Comparison of ENCODE assay signal across 26 cellular contexts in genomic region chr4:61298178-61298740, GRCh38.
DNase-seq lines count a peak whose midpoint lies in the region; ATAC-seq, FAIRE-seq and TF ChIP-seq lines count a peak whose summit lies in the region.
"Had no signal": no experiment of that assay in that cellular context is flagged by ENCODE, and none has a peak within 500 bp of the region (broad histone marks: within the 10 kb centered on the region; RNA-seq: fewer than 3 reads in every experiment).

No MANE protein-coding gene starts in this region.

- H3K27me3 Mint-ChIP-seq in WTC11 (ENCODE audit: low read depth) = no peaks in the 10 kb centered on the region
- H3K27me3 Mint-ChIP-seq: CD4-positive, alpha-beta T cell; IgD-negative memory B cell had no signal

- peaks cover 8% of the 10 kb centered on the region for H3K4me1 ChIP-seq in cardiac muscle cell (ENCODE audit: low read depth)
- H3K4me1 ChIP-seq in iPS-20b (ENCODE audit: insufficient read depth, low read length) = peaks cover 20% of the 10 kb centered on the region
- H3K4me1 ChIP-seq: A549; BLaER1 treated with 17β-estradiol and CSF1 and Interleukin-3, amounts not matched to agents 10 nM and 100 nM had no signal

- intact Hi-C loops in cardiac septum (cut with DNase I) = no loop called here

- no peaks in the 10 kb centered on the region for H3K36me3 Mint-ChIP-seq in WTC11
- H3K36me3 Mint-ChIP-seq: IgD-negative memory B cell had no signal

- H3K9me3 ChIP-seq in cardiac muscle cell (ENCODE audit: low read depth) = no peaks in the 10 kb centered on the region
- no peaks in the 10 kb centered on the region for H3K9me3 ChIP-seq in iPS-20b (ENCODE audit: insufficient read depth, low read depth, low read length)
- H3K9me3 ChIP-seq: A549; BLaER1 treated with 17β-estradiol and CSF1 and Interleukin-3, amounts not matched to agents 10 nM and 100 nM had no signal

- POLR2A ChIA-PET in WTC11 (lab: Charles Lee) = no interaction called here

- TF ChIP-seq CTCF in cardiac muscle cell (IDR thresholded peaks at IDR 0.05; ENCODE audit: low read depth, low read length) (no peak), WTC11 (IDR thresholded peaks at IDR 0.05) (no peak)

- H3K4me3 ChIP-seq in cardiac muscle cell (no peak overlapping the region), iPS-20b (ENCODE audit: low read length) (peak overlapping the region; percentile 7; the same call in 1 of the 2 replicates)
- H3K4me3 ChIP-seq: A549; BLaER1 treated with 17β-estradiol and CSF1 and Interleukin-3, amounts not matched to agents 10 nM and 100 nM; GM23248 had no signal

- no peaks in the 10 kb centered on the region for H3K9me3 Mint-ChIP-seq in WTC11

- H3K27ac ChIP-seq in cardiac muscle cell = no peak overlapping the region
- no peak overlapping the region for H3K27ac ChIP-seq in iPS-20b (ENCODE audit: low read length)
- H3K27ac ChIP-seq: A549; BLaER1 treated with 17β-estradiol and CSF1 and Interleukin-3, amounts not matched to agents 10 nM and 100 nM; GM23248; KMS-11; RWPE1 had no signal

- H3K4me1 Mint-ChIP-seq in WTC11 = peaks cover 43% of the 10 kb centered on the region
- H3K4me1 Mint-ChIP-seq: IgD-negative memory B cell had no signal

- DNase-seq in cardiac muscle cell (ENCODE audit: low read depth in 1 of 2, low spot score in 1 of 2) (peak; percentile 13 to 43), cardiac septum (ENCODE audit: low spot score) (no peak), WTC11 (ENCODE audit: low spot score) (no peak), HTR-8/SVneo (ENCODE audit: insufficient read length, low spot score) (no peak), NCI-H2171 treated with DMSO at 0.1 percent for 48 hours (lab: John Stamatoyannopoulos, UW) (no peak)
- DNase-seq: AML-193; CD4-positive, alpha-beta T cell; COR-L47; DMS53; GM23248; NCI-H1092 treated with DMSO at 0.1 percent for 48 hours; NCI-H1436; NCI-H187; NCI-H446; NCI-H524 treated with DMSO at 0.1 percent for 48 hours; SHP77 had no signal

- no peak for FAIRE-seq in HTR-8/SVneo (lab: Jason Lieb, UNC)
- FAIRE-seq: A549 had no signal

- no peak for TF ChIP-seq POLR2A in GM18505 (IDR thresholded peaks at IDR 0.05; ENCODE audit: borderline replicate concordance, extremely low read depth, insufficient read depth, insufficient read length)

- H3K27ac Mint-ChIP-seq in WTC11 = no peak overlapping the region; the same call in 1 of the 2 replicates
- H3K27ac Mint-ChIP-seq: CD4-positive, alpha-beta T cell; IgD-negative memory B cell had no signal

- peak; percentile 33 for ATAC-seq in WTC11
- no peak for ATAC-seq in GM18505 (IDR thresholded peaks at IDR 0.05; ENCODE audit: unreplicated experiment)
- ATAC-seq in HG02678 (IDR thresholded peaks at IDR 0.05; ENCODE audit: unreplicated experiment) = no peak
- ATAC-seq: A549, HCT116, Panc1 had no signal

- CTCF ChIA-PET in WTC11 (lab: Charles Lee) = no interaction called here

- H3K27me3 ChIP-seq in cardiac muscle cell (no peaks in the 10 kb centered on the region), iPS-20b (ENCODE audit: insufficient read depth, low read length) (no peaks in the 10 kb centered on the region)
- H3K27me3 ChIP-seq: BLaER1 treated with 17β-estradiol and CSF1 and Interleukin-3, amounts not matched to agents 10 nM and 100 nM had no signal

- H3K36me3 ChIP-seq in cardiac muscle cell = no peaks in the 10 kb centered on the region
- H3K36me3 ChIP-seq in iPS-20b (ENCODE audit: insufficient read depth, low read depth, low read length) = no peaks in the 10 kb centered on the region
- H3K36me3 ChIP-seq: BLaER1 treated with 17β-estradiol and CSF1 and Interleukin-3, amounts not matched to agents 10 nM and 100 nM had no signal

- no peak overlapping the region for H3K4me3 Mint-ChIP-seq in WTC11
- H3K4me3 Mint-ChIP-seq: CD4-positive, alpha-beta T cell; IgD-negative memory B cell had no signal

- H3K9ac ChIP-seq in iPS-20b (ENCODE audit: low read depth, low read length) = no peak overlapping the region
- H3K9ac ChIP-seq: BLaER1 treated with 17β-estradiol and CSF1 and Interleukin-3, amounts not matched to agents 10 nM and 100 nM; GM23248; KMS-11 had no signal

TF ChIP-seq in WTC11, 78 proteins besides CTCF, POLR2A, EP300 and RAD21:
- TF ChIP-seq ELF4 (CRISPR knock-in tag; IDR thresholded peaks at IDR 0.05; ENCODE audit: low read depth) (no peak), ZNF423 (CRISPR knock-in tag; IDR thresholded peaks at IDR 0.05) (no peak), ARID4B (CRISPR knock-in tag; IDR thresholded peaks at IDR 0.05; ENCODE audit: borderline replicate concordance) (no peak), SP1 (CRISPR knock-in tag; conservative IDR thresholded peaks at IDR 0.05) (no peak)

Comparison
In these comparisons a context has a peak if more than half of its experiments do, and no peak if none do; other contexts are left out.
1. DNase-seq: peak in cardiac muscle cell (2 of 2); none in cardiac septum (single experiment), WTC11 (single experiment), HTR-8/SVneo (single experiment) and NCI-H2171 treated with DMSO at 0.1 percent for 48 hours (single experiment).